In the genomic region with DNA sequence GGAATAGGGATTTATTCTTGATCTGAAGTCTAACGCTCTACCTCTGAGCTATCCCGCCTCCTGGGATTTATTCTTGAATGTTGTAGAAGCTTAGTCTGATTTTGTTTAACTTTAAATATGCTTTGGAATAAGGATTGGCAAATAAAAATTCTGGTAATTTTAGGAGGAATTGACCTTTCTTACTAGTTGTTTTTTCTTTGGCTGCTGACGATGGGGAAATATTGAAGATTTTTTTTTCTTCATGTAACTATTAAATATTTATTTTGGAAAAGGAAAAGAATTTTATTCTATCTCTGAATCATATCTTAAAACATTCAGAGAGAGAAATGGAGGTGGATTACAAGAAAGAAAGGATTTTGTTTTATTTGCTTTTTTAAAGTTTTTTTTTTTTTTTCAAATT, we compare ENCODE assay signal across 18 cellular contexts.
"Had no signal": no experiment of that assay in that cellular context is flagged by ENCODE, and none has a peak within 500 bp of the region (broad histone marks: within the 10 kb centered on the region; RNA-seq: fewer than 3 reads in every experiment).

No MANE protein-coding gene starts in this region.

- H3K4me2 ChIP-seq: hepatocyte had no signal

- H3K9me3 Mint-ChIP-seq: activated naive CD4-positive, alpha-beta T cell treated with anti-CD3 and anti-CD28 coated beads, Interleukin-2, amount 50 U/mL, for 24 hours; natural killer cell; T-cell; WTC11 had no signal

- H3K36me3 Mint-ChIP-seq: WTC11 had no signal

- H2AFZ ChIP-seq: hepatocyte had no signal

- H3K4me3 Mint-ChIP-seq: activated CD4-positive, alpha-beta T cell treated with anti-CD3 and anti-CD28 coated beads for 36 hours; activated naive CD4-positive, alpha-beta T cell treated with anti-CD3 and anti-CD28 coated beads, Interleukin-2, amount 50 U/mL, for 24 hours; natural killer cell; T-cell; WTC11 had no signal

- H3K27ac ChIP-seq: hepatocyte, transverse colon had no signal

- DNase-seq: activated CD4-positive, alpha-beta T cell treated with anti-CD3 and anti-CD28 coated beads for 36 hours; activated CD4-positive, alpha-beta T cell treated with anti-CD3 and anti-CD28 coated beads, Interleukin-2, amount 50 U/mL, for 48 hours; activated gamma-delta T cell; left cardiac atrium; natural killer cell; retina; stimulated activated CD4-positive, alpha-beta T cell treated with anti-CD3 and anti-CD28 coated beads, Interleukin-2, amount 100 ng/mL, for 24 hours; stimulated activated naive CD4-positive, alpha-beta T cell treated with Interleukin-2 at 50 U/mL for 16 hours; substantia nigra; T-cell; transverse colon; uterus had no signal

- FAIRE-seq: astrocyte, bronchial epithelial cell had no signal

- H3K36me3 ChIP-seq: uterus had no signal

- H3K9me3 ChIP-seq: transverse colon, uterus had no signal

- ATAC-seq: activated CD4-positive, alpha-beta T cell treated with anti-CD3 and anti-CD28 coated beads for 36 hours; esophagus mucosa; left cardiac atrium; natural killer cell; T-cell; WTC11 had no signal

- H3K27me3 Mint-ChIP-seq: activated CD4-positive, alpha-beta T cell treated with anti-CD3 and anti-CD28 coated beads for 36 hours; activated naive CD4-positive, alpha-beta T cell treated with anti-CD3 and anti-CD28 coated beads, Interleukin-2, amount 50 U/mL, for 24 hours; T-cell had no signal

- H3K27me3 ChIP-seq: hepatocyte, transverse colon, uterus had no signal

- H3K4me3 ChIP-seq: hepatocyte, transverse colon, uterus had no signal

- H3K4me1 Mint-ChIP-seq: activated CD4-positive, alpha-beta T cell treated with anti-CD3 and anti-CD28 coated beads for 36 hours; activated naive CD4-positive, alpha-beta T cell treated with anti-CD3 and anti-CD28 coated beads, Interleukin-2, amount 50 U/mL, for 24 hours; natural killer cell; T-cell had no signal

- H3K27ac Mint-ChIP-seq: activated CD4-positive, alpha-beta T cell treated with anti-CD3 and anti-CD28 coated beads for 36 hours; activated naive CD4-positive, alpha-beta T cell treated with anti-CD3 and anti-CD28 coated beads, Interleukin-2, amount 50 U/mL, for 24 hours; natural killer cell; T-cell had no signal
